In genomic region chr1:27258598-27258997, GRCh38 we compare ENCODE assay signal across 18 cellular contexts. TPM values are rescaled to one million over a fixed set of nuclear protein-coding genes. Genes with fewer than 3 reads are reported as not detected.
DNase-seq lines count a peak whose midpoint lies in the region; ATAC-seq and TF ChIP-seq lines count a peak whose summit lies in the region.
"Had no signal": no experiment of that assay in that cellular context is flagged by ENCODE, and none has a peak within 500 bp of the region (broad histone marks: within the 10 kb centered on the region; RNA-seq: fewer than 3 reads in every experiment).

No MANE protein-coding gene starts in this region.

- H3K27me3 ChIP-seq in CD4-positive, alpha-beta T cell (ENCODE audit: control insufficient read depth, insufficient read depth, low read length) = no peaks in the 10 kb centered on the region
- no peaks in the 10 kb centered on the region for H3K27me3 ChIP-seq in endodermal cell (ENCODE audit: control insufficient read depth, insufficient read depth, low read length, poor library complexity, severe bottlenecking)

- H3K36me3 ChIP-seq in endodermal cell (ENCODE audit: control insufficient read depth, insufficient read depth, low read length) = peaks cover 5% of the 10 kb centered on the region

- H3K9ac ChIP-seq in endodermal cell (ENCODE audit: extremely low read depth, low read length, poor library complexity, severe bottlenecking) = no peak overlapping the region

- H3K27ac ChIP-seq in CD4-positive, alpha-beta T cell (ENCODE audit: low read depth, low read length) = no peak overlapping the region
- no peak overlapping the region for H3K27ac ChIP-seq in endodermal cell (ENCODE audit: low read depth, low read length)
- H3K27ac ChIP-seq: A549, PC-9 had no signal

- intact Hi-C loops in CD4-positive, alpha-beta T cell (cut with DNase I, micrococcal nuclease) = no loop called here
- intact Hi-C loops in activated B cell treated with CpG ODN at 0.5 μM for 24 hours (cut with micrococcal nuclease) = loop anchor here (5.0 kb wide), 1 partner anchor 979 kb away; the partner anchor contains the start of gene ATP5IF1

- no peaks in the 10 kb centered on the region for H3K27me3 Mint-ChIP-seq in activated T-cell treated with anti-CD3 and anti-CD28 coated beads, Interleukin-2, amount 50 U/mL, for 24 hours
- H3K27me3 Mint-ChIP-seq in activated T-cell treated with anti-CD3 and anti-CD28 coated beads, Interleukin-2, amount 50 U/mL, for 4 hours (ENCODE audit: low read depth) = no peaks in the 10 kb centered on the region
- H3K27me3 Mint-ChIP-seq in CD4-positive, alpha-beta T cell = no peaks in the 10 kb centered on the region
- H3K27me3 Mint-ChIP-seq in activated B cell treated with CpG ODN at 0.5 μM for 24 hours (no peaks in the 10 kb centered on the region), endodermal cell (ENCODE audit: insufficient read depth) (no peaks in the 10 kb centered on the region)

- CTCF ChIA-PET in CD4-positive, alpha-beta T cell (lab: Charles Lee) = no interaction called here
- CTCF ChIA-PET in activated B cell treated with CpG ODN at 0.5 μM for 24 hours (lab: Charles Lee) = interaction anchor here (0.7 kb wide), 1 partner anchor 136 kb away, joined by 4 read pairs; no protein-coding TSS in a partner anchor

- no peak overlapping the region for H3K4me3 ChIP-seq in endodermal cell (ENCODE audit: low read length)
- H3K4me3 ChIP-seq: A549, K562, PC-9 had no signal

- peaks cover 17% of the 10 kb centered on the region for H3K36me3 Mint-ChIP-seq in activated T-cell treated with anti-CD3 and anti-CD28 coated beads, Interleukin-2, amount 50 U/mL, for 24 hours (ENCODE audit: low read depth)
- H3K36me3 Mint-ChIP-seq in activated T-cell treated with anti-CD3 and anti-CD28 coated beads, Interleukin-2, amount 50 U/mL, for 4 hours (ENCODE audit: insufficient read depth) = peaks cover 18% of the 10 kb centered on the region
- peaks cover 45% of the 10 kb centered on the region for H3K36me3 Mint-ChIP-seq in CD4-positive, alpha-beta T cell (ENCODE audit: low read depth)
- H3K36me3 Mint-ChIP-seq in activated B cell treated with CpG ODN at 0.5 μM for 24 hours (ENCODE audit: low read depth) (peaks cover 31% of the 10 kb centered on the region), endodermal cell (ENCODE audit: low read depth) (peaks cover 12% of the 10 kb centered on the region)

- no peak for DNase-seq in activated T-cell treated with anti-CD3 and anti-CD28 coated beads, Interleukin-2, amount 50 U/mL, for 24 hours
- no peak for DNase-seq in activated T-cell treated with anti-CD3 and anti-CD28 coated beads, Interleukin-2, amount 50 U/mL, for 4 hours
- no peak for DNase-seq in CD4-positive, alpha-beta T cell
- no peak for DNase-seq in activated B cell treated with CpG ODN at 0.5 μM for 24 hours
- no peak for DNase-seq in endodermal cell
- no peak for DNase-seq in SW480 (ENCODE audit: low spot score)
- DNase-seq: C1 segment of cervical spinal cord, EL, H7, MV-4-11, NCI-H1417 treated with DMSO at 0.1 percent for 48 hours, NCI-H2081, NCI-H774, PC-9 had no signal

- POLR2A ChIA-PET in CD4-positive, alpha-beta T cell (lab: Charles Lee) = interaction anchor here (0.7 kb wide), 2 partner anchors 25 to 126 kb away, joined by 3 read pairs; no protein-coding TSS in a partner anchor
- POLR2A ChIA-PET in activated B cell treated with CpG ODN at 0.5 μM for 24 hours (lab: Charles Lee) = interaction anchor here (0.6 to 0.7 kb wide), 5 partner anchors 58 to 368 kb away, joined by 3 to 7 read pairs (median 5); partner anchors contain the start of gene GPN2

- no peaks in the 10 kb centered on the region for H3K9me3 Mint-ChIP-seq in activated T-cell treated with anti-CD3 and anti-CD28 coated beads, Interleukin-2, amount 50 U/mL, for 24 hours
- no peaks in the 10 kb centered on the region for H3K9me3 Mint-ChIP-seq in activated T-cell treated with anti-CD3 and anti-CD28 coated beads, Interleukin-2, amount 50 U/mL, for 4 hours
- H3K9me3 Mint-ChIP-seq in CD4-positive, alpha-beta T cell = no peaks in the 10 kb centered on the region
- H3K9me3 Mint-ChIP-seq in activated B cell treated with CpG ODN at 0.5 μM for 24 hours = no peaks in the 10 kb centered on the region
- H3K9me3 Mint-ChIP-seq in endodermal cell = no peaks in the 10 kb centered on the region

- H3K4me1 ChIP-seq in endodermal cell (ENCODE audit: control insufficient read depth, insufficient read depth, low read length) = no peaks in the 10 kb centered on the region
- H3K4me1 ChIP-seq: A549 had no signal

- H3K4me3 Mint-ChIP-seq in activated T-cell treated with anti-CD3 and anti-CD28 coated beads, Interleukin-2, amount 50 U/mL, for 24 hours = no peak overlapping the region
- H3K4me3 Mint-ChIP-seq in activated T-cell treated with anti-CD3 and anti-CD28 coated beads, Interleukin-2, amount 50 U/mL, for 4 hours = no peak overlapping the region
- H3K4me3 Mint-ChIP-seq in CD4-positive, alpha-beta T cell = peak overlapping the region; percentile 28
- H3K4me3 Mint-ChIP-seq in activated B cell treated with CpG ODN at 0.5 μM for 24 hours = no peak overlapping the region
- H3K4me3 Mint-ChIP-seq in endodermal cell = no peak overlapping the region

- H3K27ac Mint-ChIP-seq in activated T-cell treated with anti-CD3 and anti-CD28 coated beads, Interleukin-2, amount 50 U/mL, for 24 hours = peak overlapping the region; percentile 78
- peak overlapping the region; percentile 77 for H3K27ac Mint-ChIP-seq in CD4-positive, alpha-beta T cell
- peak overlapping the region; percentile 59 for H3K27ac Mint-ChIP-seq in activated B cell treated with CpG ODN at 0.5 μM for 24 hours
- H3K27ac Mint-ChIP-seq in endodermal cell = peak overlapping the region; percentile 14

- 89% methylated on average over 6 of the region's 6 CpGs for WGBS in endodermal cell (ENCODE audit: insufficient coverage in 1 of 2, insufficient read length in 1 of 2), 2 experiments

- H3K4me1 Mint-ChIP-seq in activated T-cell treated with anti-CD3 and anti-CD28 coated beads, Interleukin-2, amount 50 U/mL, for 24 hours (ENCODE audit: low read depth) = peaks cover 40% of the 10 kb centered on the region
- H3K4me1 Mint-ChIP-seq in activated T-cell treated with anti-CD3 and anti-CD28 coated beads, Interleukin-2, amount 50 U/mL, for 4 hours (ENCODE audit: low read depth) = peaks cover 24% of the 10 kb centered on the region
- H3K4me1 Mint-ChIP-seq in CD4-positive, alpha-beta T cell (ENCODE audit: low read depth) = peaks cover 43% of the 10 kb centered on the region
- H3K4me1 Mint-ChIP-seq in activated B cell treated with CpG ODN at 0.5 μM for 24 hours (peaks cover 32% of the 10 kb centered on the region), endodermal cell (no peaks in the 10 kb centered on the region)

- no peaks in the 10 kb centered on the region for H3K9me3 ChIP-seq in CD4-positive, alpha-beta T cell (ENCODE audit: control insufficient read depth, low read length)
- no peaks in the 10 kb centered on the region for H3K9me3 ChIP-seq in endodermal cell (ENCODE audit: control insufficient read depth, low read length)
- H3K9me3 ChIP-seq: A549 had no signal

- ATAC-seq in activated T-cell treated with anti-CD3 and anti-CD28 coated beads, Interleukin-2, amount 50 U/mL, for 4 hours = no peak
- ATAC-seq in CD4-positive, alpha-beta T cell (ENCODE audit: poor library complexity) = peak; percentile 77
- ATAC-seq in activated B cell treated with CpG ODN at 0.5 μM for 24 hours (ENCODE audit: low read depth) = no peak
- no peak for ATAC-seq in GM21423 (IDR thresholded peaks at IDR 0.05; ENCODE audit: unreplicated experiment)
- no peak for ATAC-seq in GM21723 (IDR thresholded peaks at IDR 0.05; ENCODE audit: unreplicated experiment)
- ATAC-seq: A549, K562 had no signal

- no peak for TF ChIP-seq CTCF in CD4-positive, alpha-beta T cell (IDR thresholded peaks at IDR 0.05)
- TF ChIP-seq CTCF in activated B cell treated with CpG ODN at 0.5 μM for 24 hours (IDR thresholded peaks at IDR 0.05) (no peak), endodermal cell (conservative IDR thresholded peaks at IDR 0.05) (no peak)

RNA-seq across cellular contexts. Expression of gene WDTC1, which starts 24.2 kb away (rescaled TPM):
- total RNA-seq in activated T-cell treated with anti-CD3 and anti-CD28 coated beads, Interleukin-2, amount 50 U/mL, for 4 hours = 10 to 100 TPM in 2 of 3 donors, 1 to 10 TPM in 1; 7.1 to 12.4 (median 10.5) TPM
- 10 to 100 TPM; 17.7 to 18.6 TPM for total RNA-seq in CD4-positive, alpha-beta T cell
- total RNA-seq in activated B cell treated with CpG ODN at 0.5 μM for 24 hours (62.8 and 65.1 TPM in 2 replicates), endodermal cell (10 to 100 TPM; 34.7 to 41.9 TPM)
- 38.9 TPM for polyA plus RNA-seq in endodermal cell (2013, experiment 1 of 2)
- polyA plus RNA-seq in endodermal cell (2013, experiment 2 of 2) = 32.4 TPM

Comparison
In these comparisons a context has a peak if more than half of its experiments do, and no peak if none do; other contexts are left out.
1. H3K27ac Mint-ChIP-seq: peak in every context shown above with its lines; median percentile 78 in activated T-cell treated with anti-CD3 and anti-CD28 coated beads, Interleukin-2, amount 50 U/mL, for 24 hours; 77 in CD4-positive, alpha-beta T cell; 59 in activated B cell treated with CpG ODN at 0.5 μM for 24 hours; 14 in endodermal cell.